1 cellular context compared by ENCODE assay signal in genomic region chr1:25568834-25569598, GRCh38.
TF ChIP-seq lines count a peak whose summit lies in the region.

No MANE protein-coding gene starts in this region.

TF ChIP-seq in H1, 55 proteins besides CTCF, POLR2A, EP300 and RAD21 (continued from another document):
- TF ChIP-seq EGR1 (IDR thresholded peaks at IDR 0.05; ENCODE audit: borderline replicate concordance, low read depth, low read length): no peak
- TF ChIP-seq CHD2 (IDR thresholded peaks at IDR 0.05; ENCODE audit: low read length): no peak
